10 cellular contexts compared by ENCODE assay signal in the genomic region with DNA sequence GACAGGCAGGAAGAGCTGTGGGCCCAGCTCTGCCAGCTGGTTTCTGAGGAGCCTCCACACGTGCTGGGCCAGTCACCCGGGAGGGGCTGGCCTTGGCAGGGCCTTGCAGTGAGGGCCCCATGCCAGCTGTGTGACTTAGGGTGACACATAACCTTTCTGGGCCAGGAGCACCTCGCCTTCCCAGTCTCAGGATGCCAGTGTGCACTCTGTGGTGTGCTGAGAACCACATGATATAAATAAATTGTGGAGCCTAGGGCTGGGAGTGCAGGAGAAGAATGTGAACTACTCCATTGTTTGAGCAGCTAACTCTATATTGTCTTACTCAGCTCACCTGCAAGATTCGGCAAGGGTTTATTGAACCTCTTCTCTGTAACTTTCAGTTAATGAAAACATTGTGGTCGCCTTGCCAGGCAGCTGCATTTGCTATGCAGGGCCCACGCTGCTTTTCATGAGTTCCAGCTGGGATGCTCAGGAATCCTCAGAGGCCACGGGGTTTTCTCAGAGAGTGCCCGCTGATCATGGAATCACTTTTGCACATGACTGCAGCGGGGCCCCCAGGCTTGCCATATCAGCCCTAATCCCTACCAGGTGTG.
DNase-seq lines count a peak whose midpoint lies in the region; ATAC-seq and TF ChIP-seq lines count a peak whose summit lies in the region.
"Had no signal": no experiment of that assay in that cellular context is flagged by ENCODE, and none has a peak within 500 bp of the region (broad histone marks: within the 10 kb centered on the region; RNA-seq: fewer than 3 reads in every experiment).

No MANE protein-coding gene starts in this region.

- CTCF ChIA-PET in CD8-positive, alpha-beta memory T cell (lab: Charles Lee), result no interaction called here

- ATAC-seq in psoas muscle, result peak; percentile 82 to 93 (median 90)
- no peak for ATAC-seq in GM18520 (IDR thresholded peaks at IDR 0.05; ENCODE audit: unreplicated experiment)
- ATAC-seq: K562, WTC11 had no signal

- H3K4me3 Mint-ChIP-seq in CD8-positive, alpha-beta memory T cell, result no peak overlapping the region
- H3K4me3 Mint-ChIP-seq: WTC11 had no signal

- H3K27me3 Mint-ChIP-seq in CD8-positive, alpha-beta memory T cell, result no peaks in the 10 kb centered on the region

- H3K36me3 Mint-ChIP-seq in CD8-positive, alpha-beta memory T cell, result peaks cover 0 to 3% (median 0%) of the 10 kb centered on the region in 3 donors

- POLR2A ChIA-PET in CD8-positive, alpha-beta memory T cell (lab: Charles Lee), result no interaction called here

- no peaks in the 10 kb centered on the region for H3K27me3 ChIP-seq in psoas muscle (ENCODE audit: insufficient read depth in 3 of 3, low read length in 2 of 3)
- no peaks in the 10 kb centered on the region for H3K27me3 ChIP-seq in CD8-positive, alpha-beta memory T cell (ENCODE audit: insufficient read depth, low read length, poor library complexity, severe bottlenecking)

- intact Hi-C loops in psoas muscle (cut with DNase I), result no loop called here

- H3K9me3 ChIP-seq in psoas muscle, result no peaks in the 10 kb centered on the region
- H3K9me3 ChIP-seq in CD8-positive, alpha-beta memory T cell (ENCODE audit: low read length), result no peaks in the 10 kb centered on the region

- peak overlapping the region; percentile 67 for H3K27ac ChIP-seq in psoas muscle
- H3K27ac ChIP-seq in CD8-positive, alpha-beta memory T cell (ENCODE audit: low read depth, low read length), result no peak overlapping the region

- H3K9me3 Mint-ChIP-seq in CD8-positive, alpha-beta memory T cell, result no peaks in the 10 kb centered on the region

- TF ChIP-seq CTCF in psoas muscle (IDR thresholded peaks at IDR 0.05), result no peak

- H3K4me1 ChIP-seq in psoas muscle, result peaks cover 52% of the 10 kb centered on the region
- H3K4me1 ChIP-seq in CD8-positive, alpha-beta memory T cell (ENCODE audit: insufficient read depth, low read length), result peaks cover 39% of the 10 kb centered on the region

- DNase-seq in ELR (ENCODE audit: low read depth) (peak; percentile 93), NCI-H2196 (lab: John Stamatoyannopoulos, UW; ENCODE audit: unreplicated experiment) (peak; percentile 60), epidermal melanocyte (ENCODE audit: insufficient read length, low spot score) (peak; percentile 37), psoas muscle (peak; percentile 80 to 93), HuH-7.5 (ENCODE audit: low spot score) (no peak)
- no peak for DNase-seq in effector CD8-positive, alpha-beta T cell (lab: John Stamatoyannopoulos, UW)
- no peak for DNase-seq in CD8-positive, alpha-beta memory T cell

- no peaks in the 10 kb centered on the region for H3K36me3 ChIP-seq in psoas muscle (ENCODE audit: insufficient read depth in 1 of 2, low read depth in 1 of 2)
- no peaks in the 10 kb centered on the region for H3K36me3 ChIP-seq in CD8-positive, alpha-beta memory T cell (ENCODE audit: insufficient read depth, low read length)

- 24 to 41% (median 29%) methylated on average over 9 of the region's 9 CpGs for WGBS in psoas muscle, 3 donors

- H3K4me1 Mint-ChIP-seq in CD8-positive, alpha-beta memory T cell, result peaks cover 24 to 40% (median 29%) of the 10 kb centered on the region in 3 donors

- peak overlapping the region in 1 of 8 donors; percentile 55 for H3K27ac Mint-ChIP-seq in CD8-positive, alpha-beta memory T cell
- H3K27ac Mint-ChIP-seq: WTC11 had no signal

- H3K4me3 ChIP-seq in psoas muscle, result no peak overlapping the region
- no peak overlapping the region for H3K4me3 ChIP-seq in CD8-positive, alpha-beta memory T cell (ENCODE audit: low read length)
- H3K4me3 ChIP-seq: K562 had no signal

Comparison
In these comparisons a context has a peak if more than half of its experiments do, and no peak if none do; other contexts are left out.
1. DNase-seq: peak in ELR (single experiment), NCI-H2196 (single experiment), epidermal melanocyte (single experiment) and psoas muscle (2 of 2); none in effector CD8-positive, alpha-beta T cell (single experiment), CD8-positive, alpha-beta memory T cell (0 of 5) and HuH-7.5 (single experiment).